Comparison of ENCODE assay signal across 9 cellular contexts in genomic region chr3:481680-482079, GRCh38.
DNase-seq lines count a peak whose midpoint lies in the region; ATAC-seq and TF ChIP-seq lines count a peak whose summit lies in the region.
"Had no signal": no experiment of that assay in that cellular context is flagged by ENCODE, and none has a peak within 500 bp of the region (broad histone marks: within the 10 kb centered on the region; RNA-seq: fewer than 3 reads in every experiment).

No MANE protein-coding gene starts in this region.

- H3K36me3 ChIP-seq in fibroblast of lung (ENCODE audit: control insufficient read depth, insufficient read depth, low read length) = no peaks in the 10 kb centered on the region

- peaks cover 10 to 17% of the 10 kb centered on the region in 2 donors for H3K9me3 Mint-ChIP-seq in effector memory CD8-positive, alpha-beta T cell

- peak; percentile 80 for ATAC-seq in GM18867 (IDR thresholded peaks at IDR 0.05; ENCODE audit: unreplicated experiment)
- no peak for ATAC-seq in effector memory CD8-positive, alpha-beta T cell (replicated peaks)

- no peak overlapping the region for H3K27ac ChIP-seq in fibroblast of lung (ENCODE audit: insufficient read depth, low read length)
- H3K27ac ChIP-seq: PC-9 had no signal

- no peaks in the 10 kb centered on the region for H3K4me1 Mint-ChIP-seq in effector memory CD8-positive, alpha-beta T cell (ENCODE audit: low read depth in 2 of 2)

- H3K9me3 ChIP-seq in fibroblast of lung (ENCODE audit: control insufficient read depth, insufficient read depth, low read depth, low read length) = no peaks in the 10 kb centered on the region

- H3K4me1 ChIP-seq in fibroblast of lung (ENCODE audit: control insufficient read depth, extremely low read depth, insufficient read depth, low read length) = no peaks in the 10 kb centered on the region

- no peaks in the 10 kb centered on the region for H3K27me3 ChIP-seq in fibroblast of lung (ENCODE audit: control insufficient read depth, insufficient read depth, low read length)

- H3K27me3 Mint-ChIP-seq in effector memory CD8-positive, alpha-beta T cell = no peaks in the 10 kb centered on the region

- no peak overlapping the region for H3K27ac Mint-ChIP-seq in effector memory CD8-positive, alpha-beta T cell

- no peak overlapping the region for H3K4me3 Mint-ChIP-seq in effector memory CD8-positive, alpha-beta T cell

- H3K36me3 Mint-ChIP-seq in effector memory CD8-positive, alpha-beta T cell (ENCODE audit: insufficient read depth) = no peaks in the 10 kb centered on the region

- H3K4me2 ChIP-seq in fibroblast of lung (ENCODE audit: extremely low read depth, insufficient read depth, low read length) = no peak overlapping the region
- H3K4me2 ChIP-seq: PC-9 had no signal

- H3K4me3 ChIP-seq in fibroblast of lung (replicated peaks in 1 of 4; ENCODE audit: control extremely low read depth in 1 of 4, insufficient read depth in 1 of 4, low read depth in 3 of 4, low read length in 4 of 4) = no peak overlapping the region
- H3K4me3 ChIP-seq: PC-9 had no signal

- DNase-seq in COR-L47 (lab: John Stamatoyannopoulos, UW) (peak; percentile 4), Kasumi-1 (lab: John Stamatoyannopoulos, UW) (peak; percentile 20 to 53), fibroblast of lung (ENCODE audit: low read depth in 2 of 2) (peak in 1 of 2 donors; percentile 3), DMS79 treated with DMSO at 0.1 percent for 48 hours (lab: John Stamatoyannopoulos, UW) (no peak), NK-92 (lab: John Stamatoyannopoulos, UW; ENCODE audit: unreplicated experiment) (no peak)
- no peak for DNase-seq in activated CD8-positive, alpha-beta memory T cell treated with anti-CD3 and anti-CD28 coated beads, Interleukin-2, amount 50 U/mL, for 48 hours
- no peak for DNase-seq in effector memory CD8-positive, alpha-beta T cell
- DNase-seq: PC-9 had no signal

- H3K79me2 ChIP-seq in fibroblast of lung (ENCODE audit: control insufficient read depth, insufficient read depth, low read length) = no peaks in the 10 kb centered on the region

- no peak overlapping the region for H3K9ac ChIP-seq in fibroblast of lung (ENCODE audit: insufficient read depth, low read length)

- H2AFZ ChIP-seq in fibroblast of lung (ENCODE audit: low read length) = no peak overlapping the region
- H2AFZ ChIP-seq: PC-9 had no signal

- no peaks in the 10 kb centered on the region for H4K20me1 ChIP-seq in fibroblast of lung (ENCODE audit: control insufficient read depth, extremely low read depth, insufficient read depth, low read length)

- TF ChIP-seq CTCF in fibroblast of lung (conservative IDR thresholded peaks at IDR 0.05 in 1 of 2, IDR thresholded peaks at IDR 0.05 in 1 of 2; ENCODE audit: low read depth in 1 of 2, low read length in 2 of 2) = peak; percentile 13 to 38

Comparison
In these comparisons a context has a peak if more than half of its experiments do, and no peak if none do; other contexts are left out.
1. DNase-seq: peak in COR-L47 (single experiment) and Kasumi-1 (2 of 2); none in DMS79 treated with DMSO at 0.1 percent for 48 hours (single experiment), NK-92 (single experiment), activated CD8-positive, alpha-beta memory T cell treated with anti-CD3 and anti-CD28 coated beads, Interleukin-2, amount 50 U/mL, for 48 hours (single experiment) and effector memory CD8-positive, alpha-beta T cell (0 of 3).